In the genomic region with DNA sequence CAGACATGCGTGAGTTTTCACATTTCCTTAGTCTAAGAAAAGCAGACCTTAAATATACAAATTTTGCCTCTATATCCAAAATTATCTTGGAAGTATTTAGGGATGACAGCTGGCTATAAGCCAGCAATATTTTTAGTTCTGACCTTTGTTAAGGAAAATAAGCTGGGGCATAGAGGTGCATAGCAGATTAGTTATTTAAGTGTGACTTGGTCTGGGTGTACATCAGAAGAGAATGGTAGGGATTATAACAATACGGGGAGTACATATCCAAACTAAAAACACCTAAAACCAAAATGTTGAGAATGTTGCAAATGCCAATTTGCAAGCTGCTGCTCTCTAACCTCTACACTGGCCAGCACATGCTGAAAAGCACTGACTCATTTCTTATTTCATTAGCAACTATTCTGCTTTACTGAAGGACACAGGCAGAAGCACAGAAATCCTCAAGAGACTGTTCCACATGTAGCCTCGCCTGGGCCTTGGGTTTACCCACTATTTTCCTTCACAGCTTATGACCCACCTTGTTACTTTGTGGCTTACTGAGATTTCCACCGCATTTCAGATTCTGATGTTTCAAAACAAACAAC, we compare ENCODE assay signal across 30 cellular contexts. TPM values are rescaled to one million over a fixed set of nuclear protein-coding genes. Genes with fewer than 3 reads are reported as not detected.
DNase-seq lines count a peak whose midpoint lies in the region; ATAC-seq and TF ChIP-seq lines count a peak whose summit lies in the region.
"Had no signal": no experiment of that assay in that cellular context is flagged by ENCODE, and none has a peak within 500 bp of the region (broad histone marks: within the 10 kb centered on the region; RNA-seq: fewer than 3 reads in every experiment).

No MANE protein-coding gene starts in this region.

- H3K36me3 ChIP-seq in KMS-11 (ENCODE audit: insufficient read depth) (no peaks in the 10 kb centered on the region), Peyer's patch (peaks cover 0 to 81% (median 0%) of the 10 kb centered on the region in 3 donors)
- H3K36me3 ChIP-seq: ovary had no signal

- no peaks in the 10 kb centered on the region for H3K27me3 ChIP-seq in KMS-11 (ENCODE audit: insufficient read depth, low read depth)
- no peaks in the 10 kb centered on the region for H3K27me3 ChIP-seq in Peyer's patch
- H3K27me3 ChIP-seq: ovary, suprapubic skin, upper lobe of left lung had no signal

- peak overlapping the region; percentile 86 for H3K27ac ChIP-seq in KMS-11
- H3K27ac ChIP-seq in Peyer's patch = no peak overlapping the region
- H3K27ac ChIP-seq: ovary, skin epidermis, suprapubic skin, upper lobe of left lung had no signal

- peak overlapping the region; percentile 77; the same call in 1 of the 2 replicates for H2AFZ ChIP-seq in KMS-11 (ENCODE audit: low read depth)

- DNase-seq in activated T-cell treated with anti-CD3 and anti-CD28 coated beads, Interleukin-2, amount 50 U/mL, for 24 hours = no peak
- no peak for DNase-seq in activated T-cell treated with anti-CD3 and anti-CD28 coated beads, Interleukin-2, amount 50 U/mL, for 4 hours
- DNase-seq in effector memory CD8-positive, alpha-beta T cell = no peak
- DNase-seq in natural killer cell treated with Interleukin-12 subunit alpha and Interleukin-12 subunit beta and Interleukin-15 and Interleukin-18, amount 100 ng/mL, for 72 hours (ENCODE audit: low spot score) = no peak
- no peak for DNase-seq in Peyer's patch
- no peak for DNase-seq in glomerular visceral epithelial cell (ENCODE audit: extremely low spot score)
- DNase-seq: activated CD4-positive, alpha-beta memory T cell treated with anti-CD3 and anti-CD28 coated beads, Interleukin-2, amount 10 ng/mL, durations not matched to agents 7 days and 5 days; cortex of kidney; DMS79 treated with DMSO at 0.1 percent for 48 hours; endodermal cell; foreskin melanocyte; GF-D8; kidney glomerular epithelial cell; mucosa of descending colon; NCI-H1105; NCI-H187; NCI-H2171 treated with DMSO at 0.1 percent for 48 hours; NCI-H524; ovary; stimulated activated naive B cell treated with anti-CD40 and anti-IgM and Interleukin-4, amounts not matched to agents 10 μg/mL and 1 μg/mL and 100 μg/mL, for 72 hours; upper lobe of left lung had no signal

- H3K4me3 Mint-ChIP-seq in activated T-cell treated with anti-CD3 and anti-CD28 coated beads, Interleukin-2, amount 50 U/mL, for 24 hours = no peak overlapping the region
- H3K4me3 Mint-ChIP-seq in activated T-cell treated with anti-CD3 and anti-CD28 coated beads, Interleukin-2, amount 50 U/mL, for 4 hours = no peak overlapping the region
- no peak overlapping the region for H3K4me3 Mint-ChIP-seq in effector memory CD8-positive, alpha-beta T cell
- H3K4me3 Mint-ChIP-seq in natural killer cell treated with Interleukin-12 subunit alpha and Interleukin-12 subunit beta and Interleukin-15 and Interleukin-18, amount 100 ng/mL, for 72 hours = no peak overlapping the region
- H3K4me3 Mint-ChIP-seq: activated CD4-positive, alpha-beta memory T cell treated with anti-CD3 and anti-CD28 coated beads, Interleukin-2, amount 10 ng/mL, durations not matched to agents 7 days and 5 days; activated naive CD4-positive, alpha-beta T cell treated with anti-CD3 and anti-CD28 coated beads, Interleukin-2, amount 50 U/mL, for 24 hours; CD14-positive monocyte; endodermal cell; stimulated activated naive B cell treated with anti-CD40 and anti-IgM and Interleukin-4, amounts not matched to agents 10 μg/mL and 1 μg/mL and 100 μg/mL, for 72 hours had no signal

- H3K79me2 ChIP-seq in KMS-11 (ENCODE audit: insufficient read depth, low read depth) = no peaks in the 10 kb centered on the region

- no peaks in the 10 kb centered on the region for H3K27me3 Mint-ChIP-seq in activated T-cell treated with anti-CD3 and anti-CD28 coated beads, Interleukin-2, amount 50 U/mL, for 24 hours
- no peaks in the 10 kb centered on the region for H3K27me3 Mint-ChIP-seq in activated T-cell treated with anti-CD3 and anti-CD28 coated beads, Interleukin-2, amount 50 U/mL, for 4 hours (ENCODE audit: low read depth)
- no peaks in the 10 kb centered on the region for H3K27me3 Mint-ChIP-seq in effector memory CD8-positive, alpha-beta T cell
- H3K27me3 Mint-ChIP-seq in natural killer cell treated with Interleukin-12 subunit alpha and Interleukin-12 subunit beta and Interleukin-15 and Interleukin-18, amount 100 ng/mL, for 72 hours = no peaks in the 10 kb centered on the region
- H3K27me3 Mint-ChIP-seq: activated CD4-positive, alpha-beta memory T cell treated with anti-CD3 and anti-CD28 coated beads, Interleukin-2, amount 10 ng/mL, durations not matched to agents 7 days and 5 days; activated naive CD4-positive, alpha-beta T cell treated with anti-CD3 and anti-CD28 coated beads, Interleukin-2, amount 50 U/mL, for 24 hours; stimulated activated naive B cell treated with anti-CD40 and anti-IgM and Interleukin-4, amounts not matched to agents 10 μg/mL and 1 μg/mL and 100 μg/mL, for 72 hours had no signal

- ATAC-seq in activated T-cell treated with anti-CD3 and anti-CD28 coated beads, Interleukin-2, amount 50 U/mL, for 4 hours = no peak
- ATAC-seq in effector memory CD8-positive, alpha-beta T cell (replicated peaks) = no peak
- ATAC-seq in natural killer cell treated with Interleukin-12 subunit alpha and Interleukin-12 subunit beta and Interleukin-15 and Interleukin-18, amount 100 ng/mL, for 72 hours = no peak
- ATAC-seq in GM21528 (IDR thresholded peaks at IDR 0.05; ENCODE audit: low FRiP score, unreplicated experiment) = no peak
- ATAC-seq: esophagus mucosa; mucosa of descending colon; SK-N-SH treated with all-trans-retinoic acid at 6 μM for 48 hours; stimulated activated naive B cell treated with anti-CD40 and anti-IgM and Interleukin-4, amounts not matched to agents 10 μg/mL and 1 μg/mL and 100 μg/mL, for 72 hours had no signal

- peak overlapping the region; percentile 58 for H3K27ac Mint-ChIP-seq in activated T-cell treated with anti-CD3 and anti-CD28 coated beads, Interleukin-2, amount 50 U/mL, for 24 hours
- H3K27ac Mint-ChIP-seq in effector memory CD8-positive, alpha-beta T cell = peak overlapping the region; percentile 44 to 81
- peak overlapping the region; percentile 15 to 57 for H3K27ac Mint-ChIP-seq in natural killer cell treated with Interleukin-12 subunit alpha and Interleukin-12 subunit beta and Interleukin-15 and Interleukin-18, amount 100 ng/mL, for 72 hours
- H3K27ac Mint-ChIP-seq: activated CD4-positive, alpha-beta memory T cell treated with anti-CD3 and anti-CD28 coated beads, Interleukin-2, amount 10 ng/mL, durations not matched to agents 7 days and 5 days; endodermal cell; stimulated activated naive B cell treated with anti-CD40 and anti-IgM and Interleukin-4, amounts not matched to agents 10 μg/mL and 1 μg/mL and 100 μg/mL, for 72 hours had no signal

- peak overlapping the region; percentile 66 for H3K4me2 ChIP-seq in KMS-11

- TF ChIP-seq CTCF in KMS-11 (conservative IDR thresholded peaks at IDR 0.05; ENCODE audit: low read depth, low read length) (no peak), Peyer's patch (IDR thresholded peaks at IDR 0.05) (no peak)

- no peak for TF ChIP-seq POLR2A in Peyer's patch (IDR thresholded peaks at IDR 0.05)

- peaks cover 80% of the 10 kb centered on the region for H3K36me3 Mint-ChIP-seq in activated T-cell treated with anti-CD3 and anti-CD28 coated beads, Interleukin-2, amount 50 U/mL, for 24 hours (ENCODE audit: low read depth)
- H3K36me3 Mint-ChIP-seq in activated T-cell treated with anti-CD3 and anti-CD28 coated beads, Interleukin-2, amount 50 U/mL, for 4 hours (ENCODE audit: insufficient read depth) = peaks cover 39% of the 10 kb centered on the region
- H3K36me3 Mint-ChIP-seq in effector memory CD8-positive, alpha-beta T cell (ENCODE audit: insufficient read depth) = peaks cover 81% of the 10 kb centered on the region
- H3K36me3 Mint-ChIP-seq in natural killer cell treated with Interleukin-12 subunit alpha and Interleukin-12 subunit beta and Interleukin-15 and Interleukin-18, amount 100 ng/mL, for 72 hours = peaks cover 32% of the 10 kb centered on the region

- no peaks in the 10 kb centered on the region for H4K20me1 ChIP-seq in KMS-11 (ENCODE audit: insufficient read depth)

- H3K9me3 Mint-ChIP-seq in activated T-cell treated with anti-CD3 and anti-CD28 coated beads, Interleukin-2, amount 50 U/mL, for 24 hours = no peaks in the 10 kb centered on the region
- no peaks in the 10 kb centered on the region for H3K9me3 Mint-ChIP-seq in activated T-cell treated with anti-CD3 and anti-CD28 coated beads, Interleukin-2, amount 50 U/mL, for 4 hours
- H3K9me3 Mint-ChIP-seq in effector memory CD8-positive, alpha-beta T cell = no peaks in the 10 kb centered on the region
- H3K9me3 Mint-ChIP-seq in natural killer cell treated with Interleukin-12 subunit alpha and Interleukin-12 subunit beta and Interleukin-15 and Interleukin-18, amount 100 ng/mL, for 72 hours = no peaks in the 10 kb centered on the region
- H3K9me3 Mint-ChIP-seq: activated CD4-positive, alpha-beta memory T cell treated with anti-CD3 and anti-CD28 coated beads, Interleukin-2, amount 10 ng/mL, durations not matched to agents 7 days and 5 days; activated naive CD4-positive, alpha-beta T cell treated with anti-CD3 and anti-CD28 coated beads, Interleukin-2, amount 50 U/mL, for 24 hours; CD14-positive monocyte; endodermal cell; stimulated activated naive B cell treated with anti-CD40 and anti-IgM and Interleukin-4, amounts not matched to agents 10 μg/mL and 1 μg/mL and 100 μg/mL, for 72 hours had no signal

- H3K4me1 Mint-ChIP-seq in activated T-cell treated with anti-CD3 and anti-CD28 coated beads, Interleukin-2, amount 50 U/mL, for 24 hours (ENCODE audit: low read depth) = peaks cover 4% of the 10 kb centered on the region
- H3K4me1 Mint-ChIP-seq in activated T-cell treated with anti-CD3 and anti-CD28 coated beads, Interleukin-2, amount 50 U/mL, for 4 hours (ENCODE audit: low read depth) = no peaks in the 10 kb centered on the region
- H3K4me1 Mint-ChIP-seq in effector memory CD8-positive, alpha-beta T cell (ENCODE audit: low read depth in 2 of 2) = peaks cover 0 to 11% of the 10 kb centered on the region in 2 donors
- peaks cover 9 to 12% of the 10 kb centered on the region in 2 donors for H3K4me1 Mint-ChIP-seq in natural killer cell treated with Interleukin-12 subunit alpha and Interleukin-12 subunit beta and Interleukin-15 and Interleukin-18, amount 100 ng/mL, for 72 hours (ENCODE audit: low read depth in 2 of 2)
- H3K4me1 Mint-ChIP-seq: CD14-positive monocyte, endodermal cell had no signal

- no peaks in the 10 kb centered on the region for H3K9me3 ChIP-seq in Peyer's patch
- H3K9me3 ChIP-seq: mucosa of descending colon, ovary, suprapubic skin, upper lobe of left lung had no signal

- H3K4me3 ChIP-seq in KMS-11 (IDR thresholded peaks at IDR 0.05; ENCODE audit: insufficient read depth, low read depth, low read length) = no peak overlapping the region
- no peak overlapping the region for H3K4me3 ChIP-seq in Peyer's patch
- H3K4me3 ChIP-seq: lung, mucosa of descending colon, ovary, skin epidermis, suprapubic skin, upper lobe of left lung had no signal

- H3K4me1 ChIP-seq in KMS-11 (ENCODE audit: low read depth, poor library complexity, severe bottlenecking) = peaks cover 30% of the 10 kb centered on the region
- no peaks in the 10 kb centered on the region for H3K4me1 ChIP-seq in Peyer's patch
- H3K4me1 ChIP-seq: suprapubic skin, upper lobe of left lung had no signal

- H3K9ac ChIP-seq in KMS-11 = peak overlapping the region; percentile 66

RNA-seq across cellular contexts. Expression of a gene that starts 22.3 kb away (rescaled TPM):
- total RNA-seq in activated T-cell treated with anti-CD3 and anti-CD28 coated beads, Interleukin-2, amount 50 U/mL, for 4 hours = 1 to 10 TPM; 1.9 to 2.1 (median 1.9) TPM
- total RNA-seq in natural killer cell treated with Interleukin-12 subunit alpha and Interleukin-12 subunit beta and Interleukin-15 and Interleukin-18, amount 100 ng/mL, for 72 hours = 1 to 10 TPM; 2.7 to 5.6 TPM
- total RNA-seq in Peyer's patch = 10 to 100 TPM in 2 of 4 donors, 1 to 10 TPM in 1, not detected in 1; 7.2 to 29.9 (median 20.1) TPM

RNA-seq across cellular contexts. Expression of a gene that starts 29.4 kb away (rescaled TPM):
- total RNA-seq in activated T-cell treated with anti-CD3 and anti-CD28 coated beads, Interleukin-2, amount 50 U/mL, for 4 hours = 100 to 1,000 TPM; 475 to 549 (median 490) TPM
- total RNA-seq in natural killer cell treated with Interleukin-12 subunit alpha and Interleukin-12 subunit beta and Interleukin-15 and Interleukin-18, amount 100 ng/mL, for 72 hours = 100 to 1,000 TPM; 330 to 366 TPM
- 100 to 1,000 TPM in 3 of 4 donors, 10 to 100 TPM in 1; 71.8 to 366 (median 196) TPM for total RNA-seq in Peyer's patch

RNA-seq across cellular contexts. Expression of a gene that starts 29.5 kb away (rescaled TPM):
- under 1 TPM; 0.27 to 0.89 (median 0.32) TPM for total RNA-seq in activated T-cell treated with anti-CD3 and anti-CD28 coated beads, Interleukin-2, amount 50 U/mL, for 4 hours
- total RNA-seq in natural killer cell treated with Interleukin-12 subunit alpha and Interleukin-12 subunit beta and Interleukin-15 and Interleukin-18, amount 100 ng/mL, for 72 hours = under 1 TPM; 0.50 to 0.93 TPM
- under 1 TPM in 1 of 4 donors, not detected in 3; 0.66 TPM for total RNA-seq in Peyer's patch
